In the genomic region with DNA sequence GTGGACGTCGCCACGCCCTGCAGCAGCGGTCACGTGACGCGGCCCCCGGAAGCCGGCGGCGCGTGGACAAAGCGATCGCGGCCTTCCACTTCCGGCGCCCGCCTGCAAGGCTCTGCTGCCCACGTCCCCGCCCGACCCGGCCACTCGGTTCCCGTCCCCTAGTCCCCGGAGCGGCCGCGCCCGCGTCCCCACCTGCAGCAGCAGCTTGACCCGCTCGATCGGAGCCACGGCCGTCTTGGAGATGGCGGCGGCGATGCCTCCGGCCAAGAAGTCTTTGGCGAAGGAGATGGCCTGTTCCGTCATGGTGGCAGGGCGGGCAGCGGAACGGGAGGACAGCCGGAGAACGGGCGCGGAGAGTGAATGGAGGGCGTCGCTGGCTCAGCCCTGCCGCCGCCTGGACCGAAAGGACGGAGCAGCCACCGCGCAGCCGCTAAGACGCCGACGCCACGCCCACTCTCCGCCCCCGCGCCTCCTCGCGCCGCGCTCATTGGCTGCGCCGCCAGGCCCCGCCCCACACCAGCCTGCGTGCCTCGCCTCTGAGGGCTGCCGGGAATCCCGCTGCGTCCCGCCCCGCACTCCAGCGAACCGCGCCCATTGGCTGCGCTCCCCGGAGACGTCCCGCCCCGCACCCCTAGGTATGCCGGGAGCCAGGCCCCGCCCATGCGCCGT, we compare ENCODE assay signal across 8 cellular contexts. TPM values are rescaled to one million over a fixed set of nuclear protein-coding genes. Genes with fewer than 3 reads are reported as not detected.
DNase-seq lines count a peak whose midpoint lies in the region; ATAC-seq and TF ChIP-seq lines count a peak whose summit lies in the region.

A gene (minus strand): TSS at position 407 of the 669 bp plus-strand sequence. CDS start 104 bp downstream, at position 303.

- no peak; the same call in 1 of the 2 replicates for TF ChIP-seq CTCF in AG09319 (IDR thresholded peaks at IDR 0.05; ENCODE audit: low read depth, low read length)

- H3K36me3 Mint-ChIP-seq in effector memory CD8-positive, alpha-beta T cell (ENCODE audit: insufficient read depth), result peaks cover 60% of the 10 kb centered on the region

- no peaks in the 10 kb centered on the region for H3K9me3 Mint-ChIP-seq in effector memory CD8-positive, alpha-beta T cell

- peak within 1 kb of the TSS; percentile 93 to 94 for H3K4me3 Mint-ChIP-seq in effector memory CD8-positive, alpha-beta T cell

- 0% methylated on average over 77 to 81 of the region's 90 CpGs for WGBS in mesodermal cell (ENCODE audit: insufficient coverage in 2 of 2), 2 experiments

- peak within 1 kb of the TSS; percentile 99 for H3K4me3 ChIP-seq in mesodermal cell (ENCODE audit: extremely low read depth, insufficient read depth, low read length, poor library complexity, severe bottlenecking)

- H3K27ac ChIP-seq in mesodermal cell (ENCODE audit: low read depth, low read length, severe bottlenecking), result peak within 1 kb of the TSS; percentile 99

- no peaks in the 10 kb centered on the region for H3K27me3 Mint-ChIP-seq in effector memory CD8-positive, alpha-beta T cell

- no peaks in the 10 kb centered on the region for H3K9me3 ChIP-seq in mesodermal cell (ENCODE audit: control insufficient read depth, low read length)

- DNase-seq in AG09319 (ENCODE audit: extremely low read depth, low read depth), result peak; percentile 94
- DNase-seq in activated CD4-positive, alpha-beta T cell treated with anti-CD3 and anti-CD28 coated beads, Interleukin-2, amount 50 U/mL, for 24 hours (ENCODE audit: low read depth in 1 of 2, low spot score in 1 of 2), result peak; percentile 98 to 99
- peak; percentile 100 for DNase-seq in effector memory CD8-positive, alpha-beta T cell
- peak; percentile 99 for DNase-seq in stimulated activated CD8-positive, alpha-beta memory T cell treated with anti-CD3 and anti-CD28 coated beads, Interleukin-2, amount 100 ng/mL, for 1 hour (ENCODE audit: low read depth in 2 of 2)
- DNase-seq in NOMO-1 (lab: John Stamatoyannopoulos, UW; ENCODE audit: unreplicated experiment in 2 of 2), result no peak

- peaks cover 36% of the 10 kb centered on the region for H3K4me1 ChIP-seq in mesodermal cell (ENCODE audit: control insufficient read depth, insufficient read depth, low read length, poor library complexity, severe bottlenecking)

- ATAC-seq in GM19372 (IDR thresholded peaks at IDR 0.05; ENCODE audit: low read depth, unreplicated experiment) (peak; percentile 90), HG03565 (IDR thresholded peaks at IDR 0.05; ENCODE audit: unreplicated experiment) (peak; percentile 89)
- peak; percentile 95 for ATAC-seq in effector memory CD8-positive, alpha-beta T cell (replicated peaks)

- peaks cover 64% of the 10 kb centered on the region for H3K36me3 ChIP-seq in mesodermal cell (ENCODE audit: control insufficient read depth, insufficient read depth, low read length)

- peaks cover 39 to 62% of the 10 kb centered on the region in 2 donors for H3K4me1 Mint-ChIP-seq in effector memory CD8-positive, alpha-beta T cell (ENCODE audit: low read depth in 2 of 2)

- peak within 1 kb of the TSS; percentile 91 to 94 for H3K27ac Mint-ChIP-seq in effector memory CD8-positive, alpha-beta T cell

RNA-seq across cellular contexts. Expression of the gene that starts here (rescaled TPM):
- 448 TPM for polyA plus RNA-seq in mesodermal cell (2013, experiment 1 of 2)
- 385 TPM for polyA plus RNA-seq in mesodermal cell (2013, experiment 2 of 2)

Comparison
In these comparisons a context has a peak if more than half of its experiments do, and no peak if none do; other contexts are left out.
1. DNase-seq: peak in AG09319 (single experiment), activated CD4-positive, alpha-beta T cell treated with anti-CD3 and anti-CD28 coated beads, Interleukin-2, amount 50 U/mL, for 24 hours (2 of 2), effector memory CD8-positive, alpha-beta T cell (3 of 3) and stimulated activated CD8-positive, alpha-beta memory T cell treated with anti-CD3 and anti-CD28 coated beads, Interleukin-2, amount 100 ng/mL, for 1 hour (2 of 2); none in NOMO-1 (0 of 2).
2. Peak in every context shown above with its lines, with median percentiles within 50 percentile points of each other: ATAC-seq.